In the genomic region with DNA sequence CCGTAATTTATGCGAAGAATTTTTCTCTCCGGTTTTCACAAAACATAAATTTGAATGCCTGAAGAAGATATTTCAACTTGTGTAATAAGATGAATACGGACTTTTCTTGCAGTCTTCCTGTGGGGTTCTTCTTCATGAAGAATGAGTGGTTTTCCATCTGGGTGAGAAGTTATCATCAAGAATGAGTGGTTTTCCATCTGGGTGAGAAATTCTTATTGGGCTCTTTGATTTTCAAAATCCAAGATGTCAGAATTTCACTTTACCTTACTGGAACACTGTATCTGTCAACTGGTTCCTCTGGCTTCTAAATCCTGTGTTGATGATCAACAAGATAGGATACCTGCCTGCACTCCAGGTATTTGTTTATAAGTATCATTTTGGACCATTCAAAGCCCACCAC, we compare ENCODE assay signal across 26 cellular contexts.
"Had no signal": no experiment of that assay in that cellular context is flagged by ENCODE, and none has a peak within 500 bp of the region (broad histone marks: within the 10 kb centered on the region; RNA-seq: fewer than 3 reads in every experiment).

No MANE protein-coding gene starts in this region.

- H3K4me2 ChIP-seq: neural progenitor cell, smooth muscle cell had no signal

- H3K4me1 ChIP-seq: parathyroid adenoma, psoas muscle, right lobe of liver, sigmoid colon, spleen, thyroid gland, tibial nerve, upper lobe of left lung, vagina had no signal

- H2AFZ ChIP-seq: neural progenitor cell, parathyroid adenoma had no signal

- H3K4me3 ChIP-seq: neural progenitor cell, ovary, psoas muscle, right lobe of liver, sigmoid colon, skin epidermis, smooth muscle cell, spleen, thoracic aorta, thyroid gland, tibial nerve, upper lobe of left lung, vagina had no signal

- H3K27ac ChIP-seq: neural progenitor cell, ovary, parathyroid adenoma, psoas muscle, right lobe of liver, sigmoid colon, skin epidermis, spleen, thoracic aorta, thyroid gland, tibial nerve, upper lobe of left lung, vagina had no signal

- H3K79me2 ChIP-seq: parathyroid adenoma had no signal

- H3K9me3 ChIP-seq: ovary, psoas muscle, right lobe of liver, sigmoid colon, thoracic aorta, thyroid gland, tibial nerve, vagina had no signal

- H3K27me3 ChIP-seq: neural progenitor cell, right lobe of liver, sigmoid colon, spleen, thyroid gland, tibial nerve, upper lobe of left lung, vagina had no signal

- H3K36me3 ChIP-seq: neural progenitor cell, ovary, right lobe of liver, sigmoid colon, spleen, thoracic aorta, thyroid gland, tibial nerve, upper lobe of left lung, vagina had no signal

- H3K9ac ChIP-seq: neural progenitor cell, parathyroid adenoma had no signal

- DNase-seq: naive thymus-derived CD4-positive, alpha-beta T cell; natural killer cell; occipital lobe; ovary; posterior cingulate gyrus; psoas muscle; right cardiac atrium; right lobe of liver; sigmoid colon; spleen; stimulated activated CD4-positive, alpha-beta T cell treated with anti-CD3 and anti-CD28 coated beads, Interleukin-12 subunit alpha, Interleukin-12 subunit beta, amount 100 ng/mL, for 4 hours; stimulated activated CD4-positive, alpha-beta T cell treated with anti-CD3 and anti-CD28 coated beads, Interleukin-2, amount 100 ng/mL, for 24 hours; stimulated activated CD4-positive, alpha-beta T cell treated with anti-CD3 and anti-CD28 coated beads, Interleukin-2, amount 100 ng/mL, for 48 hours; stimulated activated CD4-positive, alpha-beta T cell treated with anti-CD3 and anti-CD28 coated beads, Interleukin-4, amount 100 ng/mL, for 24 hours; stimulated activated naive B cell treated with anti-CD40 and anti-IgM and Interleukin-4, amounts not matched to agents 10 μg/mL and 1 μg/mL and 100 μg/mL, for 72 hours; stimulated activated naive CD8-positive, alpha-beta T cell treated with anti-CD3 and anti-CD28 coated beads, Interleukin-15, amount 100 ng/mL, for 72 hours; stimulated activated naive CD8-positive, alpha-beta T cell treated with anti-CD3 and anti-CD28 coated beads, Interleukin-15, Interleukin-2, amounts not matched to agents 100 U/mL and 50 U/mL, for 24 hours; thyroid gland; upper lobe of left lung had no signal
